1 cellular context compared by ENCODE assay signal in the genomic region with DNA sequence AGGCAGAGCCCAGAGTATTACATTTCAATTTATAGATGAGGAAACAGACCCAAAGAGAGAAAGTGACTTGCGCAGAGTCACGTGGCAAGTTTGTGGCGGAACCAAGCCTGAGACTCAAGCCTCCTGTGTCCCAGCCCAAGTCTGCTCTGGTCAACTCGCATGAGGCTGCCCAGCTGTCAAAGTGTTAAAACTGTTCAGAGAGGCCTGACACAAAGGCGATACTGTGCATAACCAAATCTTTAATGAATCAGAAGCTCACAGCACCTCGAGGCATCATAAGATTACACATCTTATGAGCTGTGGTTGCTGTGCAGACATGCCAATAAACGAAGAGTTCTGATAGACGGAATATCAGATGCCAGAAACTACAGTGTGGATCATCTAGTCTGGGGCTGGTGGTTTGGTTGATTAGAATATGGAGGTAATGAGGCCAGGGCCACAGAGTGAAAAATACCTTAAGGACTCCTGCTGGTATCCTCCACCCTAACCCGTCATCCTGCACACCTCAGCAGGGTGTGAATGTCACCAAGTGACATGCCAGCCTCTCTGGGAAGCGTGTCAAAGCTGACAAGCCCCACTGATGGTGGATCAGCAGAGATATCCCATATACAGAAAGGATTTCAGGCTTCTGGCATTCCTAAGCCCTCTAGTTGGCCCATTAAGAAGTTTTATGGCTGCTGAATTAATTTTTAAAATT.
TF ChIP-seq lines count a peak whose summit lies in the region.

No MANE protein-coding gene starts in this region.

TF ChIP-seq in WTC11, 78 proteins besides CTCF, POLR2A, EP300 and RAD21 (continued from another document):
- TF ChIP-seq, protein P1, sequence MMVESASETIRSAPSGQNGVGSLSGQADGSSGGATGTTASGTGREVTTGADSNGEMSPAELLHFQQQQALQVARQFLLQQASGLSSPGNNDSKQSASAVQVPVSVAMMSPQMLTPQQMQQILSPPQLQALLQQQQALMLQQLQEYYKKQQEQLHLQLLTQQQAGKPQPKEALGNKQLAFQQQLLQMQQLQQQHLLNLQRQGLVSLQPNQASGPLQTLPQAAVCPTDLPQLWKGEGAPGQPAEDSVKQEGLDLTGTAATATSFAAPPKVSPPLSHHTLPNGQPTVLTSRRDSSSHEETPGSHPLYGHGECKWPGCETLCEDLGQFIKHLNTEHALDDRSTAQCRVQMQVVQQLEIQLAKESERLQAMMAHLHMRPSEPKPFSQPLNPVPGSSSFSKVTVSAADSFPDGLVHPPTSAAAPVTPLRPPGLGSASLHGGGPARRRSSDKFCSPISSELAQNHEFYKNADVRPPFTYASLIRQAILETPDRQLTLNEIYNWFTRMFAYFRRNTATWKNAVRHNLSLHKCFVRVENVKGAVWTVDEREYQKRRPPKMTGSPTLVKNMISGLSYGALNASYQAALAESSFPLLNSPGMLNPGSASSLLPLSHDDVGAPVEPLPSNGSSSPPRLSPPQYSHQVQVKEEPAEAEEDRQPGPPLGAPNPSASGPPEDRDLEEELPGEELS (CRISPR knock-in tag; IDR thresholded peaks at IDR 0.05), result no peak
- TF ChIP-seq ESRRA (CRISPR knock-in tag; IDR thresholded peaks at IDR 0.05; ENCODE audit: borderline replicate concordance), result no peak
- no peak for TF ChIP-seq FOXJ3 (CRISPR knock-in tag; IDR thresholded peaks at IDR 0.05; ENCODE audit: borderline replicate concordance)
- TF ChIP-seq SP1 (CRISPR knock-in tag; conservative IDR thresholded peaks at IDR 0.05), result no peak
- TF ChIP-seq ZNF671 (CRISPR knock-in tag; IDR thresholded peaks at IDR 0.05), result no peak
- TF ChIP-seq, protein P2, sequence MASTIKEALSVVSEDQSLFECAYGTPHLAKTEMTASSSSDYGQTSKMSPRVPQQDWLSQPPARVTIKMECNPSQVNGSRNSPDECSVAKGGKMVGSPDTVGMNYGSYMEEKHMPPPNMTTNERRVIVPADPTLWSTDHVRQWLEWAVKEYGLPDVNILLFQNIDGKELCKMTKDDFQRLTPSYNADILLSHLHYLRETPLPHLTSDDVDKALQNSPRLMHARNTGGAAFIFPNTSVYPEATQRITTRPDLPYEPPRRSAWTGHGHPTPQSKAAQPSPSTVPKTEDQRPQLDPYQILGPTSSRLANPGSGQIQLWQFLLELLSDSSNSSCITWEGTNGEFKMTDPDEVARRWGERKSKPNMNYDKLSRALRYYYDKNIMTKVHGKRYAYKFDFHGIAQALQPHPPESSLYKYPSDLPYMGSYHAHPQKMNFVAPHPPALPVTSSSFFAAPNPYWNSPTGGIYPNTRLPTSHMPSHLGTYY (CRISPR knock-in tag; IDR thresholded peaks at IDR 0.05), result no peak
- TF ChIP-seq TEAD1 (CRISPR knock-in tag; IDR thresholded peaks at IDR 0.05), result no peak
- no peak for TF ChIP-seq ELF4 (CRISPR knock-in tag; IDR thresholded peaks at IDR 0.05; ENCODE audit: low read depth)
- no peak for TF ChIP-seq NFE2L1 (CRISPR knock-in tag; IDR thresholded peaks at IDR 0.05)
